In genomic region chr14:57533214-57533613, GRCh38 we compare ENCODE assay signal across 10 cellular contexts. TPM values are rescaled to one million over a fixed set of nuclear protein-coding genes. Genes with fewer than 3 reads are reported as not detected.
DNase-seq lines count a peak whose midpoint lies in the region; ATAC-seq, FAIRE-seq and TF ChIP-seq lines count a peak whose summit lies in the region.
"Had no signal": no experiment of that assay in that cellular context is flagged by ENCODE, and none has a peak within 500 bp of the region (broad histone marks: within the 10 kb centered on the region; RNA-seq: fewer than 3 reads in every experiment).

No MANE protein-coding gene starts in this region.

- H3K27ac Mint-ChIP-seq in progenitor cell of endocrine pancreas, result no peak overlapping the region
- H3K27ac Mint-ChIP-seq: stimulated activated naive B cell treated with anti-CD40 and anti-IgM and Interleukin-4, amounts not matched to agents 10 μg/mL and 1 μg/mL and 100 μg/mL, for 72 hours had no signal

- WGBS in spleen, 5 donors, result 65 to 84% (median 77%) methylated on average over 1 of the region's 1 CpG

- no peak overlapping the region for H3K4me3 ChIP-seq in spleen

- H3K9me3 ChIP-seq in spleen, result peaks cover 0 to 11% (median 0%) of the 10 kb centered on the region in 8 donors

- H3K9me3 Mint-ChIP-seq in progenitor cell of endocrine pancreas (ENCODE audit: low read depth), result no peaks in the 10 kb centered on the region

- TF ChIP-seq POLR2A in spleen (IDR thresholded peaks at IDR 0.05), result no peak

- no peak overlapping the region for H3K4me3 Mint-ChIP-seq in progenitor cell of endocrine pancreas (ENCODE audit: low read depth)
- H3K4me3 Mint-ChIP-seq: stimulated activated naive B cell treated with anti-CD40 and anti-IgM and Interleukin-4, amounts not matched to agents 10 μg/mL and 1 μg/mL and 100 μg/mL, for 72 hours had no signal

- FAIRE-seq in A204.1 (lab: Jason Lieb, UNC), result peak; percentile 82

- H3K4me1 ChIP-seq in spleen, result no peaks in the 10 kb centered on the region

- ATAC-seq in GM21381 (IDR thresholded peaks at IDR 0.05; ENCODE audit: unreplicated experiment), result no peak

- TF ChIP-seq CTCF in progenitor cell of endocrine pancreas (IDR thresholded peaks at IDR 0.05; ENCODE audit: unreplicated experiment) (peak; percentile 57), spleen (IDR thresholded peaks at IDR 0.05 in 8 of 11, conservative IDR thresholded peaks at IDR 0.05 in 3 of 11) (peak in 4 of 11 experiments; percentile 31 to 37 (median 31))

- no peak overlapping the region for H3K27ac ChIP-seq in spleen

- H3K36me3 ChIP-seq in spleen, result no peaks in the 10 kb centered on the region

- no peaks in the 10 kb centered on the region for H3K27me3 ChIP-seq in spleen (replicated peaks in 1 of 7)

- no peaks in the 10 kb centered on the region for H3K36me3 Mint-ChIP-seq in progenitor cell of endocrine pancreas (ENCODE audit: insufficient read depth)
- H3K36me3 Mint-ChIP-seq: stimulated activated naive B cell treated with anti-CD40 and anti-IgM and Interleukin-4, amounts not matched to agents 10 μg/mL and 1 μg/mL and 100 μg/mL, for 72 hours had no signal

- intact Hi-C loops in spleen (cut with DNase I; ENCODE audit: low total_unique reads), result no loop called here

- peak; percentile 4 for DNase-seq in GM04504 (ENCODE audit: low read depth)
- DNase-seq in LHCN-M2 (ENCODE audit: low read depth), result peak; percentile 1
- DNase-seq in cerebellar cortex (ENCODE audit: low spot score), result peak; percentile 48
- no peak for DNase-seq in progenitor cell of endocrine pancreas (ENCODE audit: low spot score, unreplicated experiment)
- no peak for DNase-seq in spleen
- DNase-seq in NOMO-1 treated with DMSO at 0.1 percent for 48 hours (lab: John Stamatoyannopoulos, UW; ENCODE audit: unreplicated experiment), result no peak
- DNase-seq: stimulated activated naive B cell treated with anti-CD40 and anti-IgM and Interleukin-4, amounts not matched to agents 10 μg/mL and 1 μg/mL and 100 μg/mL, for 72 hours had no signal

- H3K4me1 Mint-ChIP-seq in progenitor cell of endocrine pancreas (ENCODE audit: low read depth), result peaks cover 6% of the 10 kb centered on the region
- H3K4me1 Mint-ChIP-seq: stimulated activated naive B cell treated with anti-CD40 and anti-IgM and Interleukin-4, amounts not matched to agents 10 μg/mL and 1 μg/mL and 100 μg/mL, for 72 hours had no signal

- H3K27me3 Mint-ChIP-seq in progenitor cell of endocrine pancreas, result no peaks in the 10 kb centered on the region

RNA-seq across cellular contexts. Expression of gene CCDC198, which starts 39.6 kb away (rescaled TPM):
- total RNA-seq in LHCN-M2 (2014; rRNA removed) (not detected in 2 replicates), progenitor cell of endocrine pancreas (150 and 178 TPM in 2 replicates), spleen (not detected)
- polyA plus RNA-seq in LHCN-M2 (2012), result not detected
- polyA plus RNA-seq in spleen, result not detected
- polyA plus RNA-seq: esophagus had no signal

Comparison
In these comparisons a context has a peak if more than half of its experiments do, and no peak if none do; other contexts are left out.
1. DNase-seq: peak in GM04504 (single experiment), LHCN-M2 (single experiment) and cerebellar cortex (single experiment); none in progenitor cell of endocrine pancreas (single experiment), spleen (single experiment) and NOMO-1 treated with DMSO at 0.1 percent for 48 hours (single experiment).
2. RNA of gene CCDC198, which starts 39.6 kb away (total RNA-seq): 150 to 178 TPM in progenitor cell of endocrine pancreas; not detected in LHCN-M2 and not detected in spleen; every median in the first group is over 100 times any median in the second.